1 cellular context compared by ENCODE assay signal in genomic region chr10:123904834-123905409, GRCh38.
TF ChIP-seq lines count a peak whose summit lies in the region.

No MANE protein-coding gene starts in this region.

TF ChIP-seq in HepG2, 621 proteins besides CTCF, POLR2A, EP300 and RAD21 (continued from another document):
- TF ChIP-seq HMGA1 (CRISPR knock-in tag; conservative IDR thresholded peaks at IDR 0.05) (no peak), THAP7 (CRISPR knock-in tag; IDR thresholded peaks at IDR 0.05) (no peak)
TF ChIP-seq in HepG2: peak in this region for 0.
